ENCODE assay signal across 9 cellular contexts in genomic region chr19:50315773-50316448, GRCh38. TPM values are rescaled to one million over a fixed set of nuclear protein-coding genes. Genes with fewer than 3 reads are reported as not detected.
DNase-seq lines count a peak whose midpoint lies in the region; ATAC-seq, FAIRE-seq and TF ChIP-seq lines count a peak whose summit lies in the region.
"Had no signal": no experiment of that assay in that cellular context is flagged by ENCODE, and none has a peak within 500 bp of the region (broad histone marks: within the 10 kb centered on the region; RNA-seq: fewer than 3 reads in every experiment).

No MANE protein-coding gene starts in this region.

- no peak for FAIRE-seq in HepG2 (lab: Jason Lieb, UNC)

- H3K4me2 ChIP-seq in HepG2 (ENCODE audit: low read depth, low read length): no peak overlapping the region

- TF ChIP-seq RAD21 in HepG2 (CRISPR knock-in tag; IDR thresholded peaks at IDR 0.05): no peak

- no peaks in the 10 kb centered on the region for H3K9me3 ChIP-seq in HepG2 (ENCODE audit: low read length)
- H3K9me3 ChIP-seq in right lobe of liver: no peaks in the 10 kb centered on the region
- no peaks in the 10 kb centered on the region for H3K9me3 ChIP-seq in thyroid gland
- H3K9me3 ChIP-seq: mucosa of descending colon had no signal

- in situ Hi-C loops in HepG2 (cut with HindIII; ENCODE audit: extremely low pct_ligation_motif_present, low pct_unique_long_range_greater_than_20kb): no loop called here

- H3K27me3 ChIP-seq in HepG2 (ENCODE audit: control insufficient read depth in 1 of 2, insufficient read depth in 2 of 2, low read length in 2 of 2) (no peaks in the 10 kb centered on the region), right lobe of liver (no peaks in the 10 kb centered on the region), dorsolateral prefrontal cortex (peaks cover 0 to 38% (median 11%) of the 10 kb centered on the region in 45 donors), thyroid gland (no peaks in the 10 kb centered on the region)

- H3K27ac ChIP-seq in HepG2 (ENCODE audit: extremely low read length, insufficient read depth, low read length): no peak overlapping the region
- H3K27ac ChIP-seq in right lobe of liver: no peak overlapping the region
- H3K27ac ChIP-seq in dorsolateral prefrontal cortex: peak overlapping the region in 34 of 59 donors; percentile 16 to 83 (median 60)
- no peak overlapping the region for H3K27ac ChIP-seq in thyroid gland

- POLR2A ChIA-PET in HepG2 (lab: Yijun Ruan, JAX): no interaction called here

- H3K9ac ChIP-seq in HepG2 (ENCODE audit: insufficient read depth, low read depth, low read length): no peak overlapping the region

- no peak for DNase-seq in HepG2 (ENCODE audit: low spot score)
- DNase-seq in right lobe of liver: no peak
- DNase-seq in NCI-H748 (lab: John Stamatoyannopoulos, UW; ENCODE audit: unreplicated experiment): peak; percentile 84
- DNase-seq in dorsolateral prefrontal cortex: peak in 6 of 10 donors; percentile 45 to 63 (median 60)
- peak; percentile 37 to 47 for DNase-seq in thyroid gland
- DNase-seq in EL: no peak
- DNase-seq in SKM-1 treated with dmso at 0.1 percent for 144 hours (lab: John Stamatoyannopoulos, UW; ENCODE audit: unreplicated experiment): no peak
- no peak for DNase-seq in LoVo (ENCODE audit: low spot score)

- ATAC-seq in HepG2 (no peak), right lobe of liver (no peak)
- ATAC-seq: mucosa of descending colon had no signal

- TF ChIP-seq EP300 in HepG2 (IDR thresholded peaks at IDR 0.05; ENCODE audit: low read depth in 2 of 2, low read length in 2 of 2): no peak
- TF ChIP-seq EP300 in HepG2 (CRISPR knock-in tag; IDR thresholded peaks at IDR 0.05; ENCODE audit: borderline replicate concordance): no peak

- no peaks in the 10 kb centered on the region; a peak in 1 of 5 replicates for H3K36me3 ChIP-seq in HepG2 (replicated peaks in 1 of 2; ENCODE audit: control insufficient read depth in 1 of 2, insufficient read depth in 2 of 2, low read length in 2 of 2)
- no peaks in the 10 kb centered on the region for H3K36me3 ChIP-seq in right lobe of liver
- H3K36me3 ChIP-seq in thyroid gland: no peaks in the 10 kb centered on the region

- no peak for TF ChIP-seq POLR2A in HepG2 (IDR thresholded peaks at IDR 0.05; ENCODE audit: insufficient read depth in 1 of 2, low read depth in 2 of 2, low read length in 2 of 2)
- no peak for TF ChIP-seq POLR2A in right lobe of liver (IDR thresholded peaks at IDR 0.05)
- no peak for TF ChIP-seq POLR2A in thyroid gland (IDR thresholded peaks at IDR 0.05)

- H3K4me1 ChIP-seq in HepG2 (ENCODE audit: insufficient read depth, low read length): peaks cover 13% of the 10 kb centered on the region
- no peaks in the 10 kb centered on the region for H3K4me1 ChIP-seq in right lobe of liver
- H3K4me1 ChIP-seq in thyroid gland: peaks cover 16 to 31% of the 10 kb centered on the region in 2 donors

- WGBS in HepG2 (ENCODE audit: low lambda C conversion rate): 83% methylated on average over 17 of the region's 18 CpGs
- 11% methylated on average over 15 of the region's 18 CpGs for WGBS in right lobe of liver (ENCODE audit: insufficient coverage, low coverage, low lambda C conversion rate, missing lambda C conversion rate)
- 3 to 4% methylated on average over 13 to 18 of the region's 18 CpGs for WGBS in thyroid gland, 2 donors

- no peaks in the 10 kb centered on the region for H3K79me2 ChIP-seq in HepG2 (ENCODE audit: insufficient read depth, low read length)

- H2AFZ ChIP-seq in HepG2 (ENCODE audit: low read length): no peak overlapping the region

- BruUV-seq in HepG2 (replicated peaks; lab: Mats Ljungman, UMichigan): no TSS peak

- CTCF ChIA-PET in HepG2 (lab: Yijun Ruan, JAX; ENCODE audit: low intra/inter-chr PET ratio, low total read pairs): no interaction called here

- H3K4me3 ChIP-seq in HepG2 (replicated peaks in 1 of 3; ENCODE audit: insufficient read depth in 1 of 3, low read depth in 2 of 3, low read length in 3 of 3): no peak overlapping the region
- H3K4me3 ChIP-seq in right lobe of liver: no peak overlapping the region
- peak overlapping the region in 38 of 59 donors; percentile 9 to 63 (median 40) for H3K4me3 ChIP-seq in dorsolateral prefrontal cortex
- no peak overlapping the region for H3K4me3 ChIP-seq in thyroid gland (replicated peaks in 1 of 3)
- H3K4me3 ChIP-seq: mucosa of descending colon had no signal

- H4K20me1 ChIP-seq in HepG2 (ENCODE audit: insufficient read depth, low read length): no peaks in the 10 kb centered on the region

- TF ChIP-seq CTCF in HepG2 (CRISPR knock-in tag; IDR thresholded peaks at IDR 0.05) (no peak), right lobe of liver (IDR thresholded peaks at IDR 0.05) (no peak), dorsolateral prefrontal cortex (IDR thresholded peaks at IDR 0.05 in 54 of 56, conservative IDR thresholded peaks at IDR 0.05 in 2 of 56; ENCODE audit: low read depth in 1 of 56, partially characterized antibody in 56 of 56) (no peak), thyroid gland (IDR thresholded peaks at IDR 0.05) (peak in 2 of 6 experiments; percentile 13 to 14)

- intact Hi-C loops in HepG2 (cut with micrococcal nuclease; ENCODE audit: unreplicated experiment): no loop called here
- intact Hi-C loops in right lobe of liver (cut with DNase I): loop anchor here in 1 of 2 donors (5.0 kb wide), 1 partner anchor 414 kb away; no protein-coding TSS in a partner anchor
- intact Hi-C loops in dorsolateral prefrontal cortex (cut with DNase I): no loop called here
- intact Hi-C loops in thyroid gland (cut with DNase I): no loop called here

TF ChIP-seq in HepG2, 621 proteins besides CTCF, POLR2A, EP300 and RAD21:
- TF ChIP-seq KDM2A (CRISPR knock-in tag; IDR thresholded peaks at IDR 0.05; ENCODE audit: borderline replicate concordance, low read depth) (no peak), ZNF263 (CRISPR knock-in tag; IDR thresholded peaks at IDR 0.05) (peak; percentile 87)

RNA-seq across cellular contexts. Expression of gene KCNC3, which starts 13.3 kb away (rescaled TPM):
- total RNA-seq in HepG2 (2016; rRNA removed; fragmentation: Illumina TruSeq; extraction: Trizol) (0.24 and 0.29 TPM in 2 replicates), right lobe of liver (1 to 10 TPM in 5 of 6 experiments, under 1 TPM in 1; 0.92 to 3.0 (median 2.3) TPM), dorsolateral prefrontal cortex (10 to 100 TPM; 15.1 to 99.8 (median 56.4) TPM), thyroid gland (10 to 100 TPM in 3 of 4 donors, 1 to 10 TPM in 1; 5.9 to 32.8 (median 17.2) TPM)
- total RNA-seq in HepG2 (2016; cell fraction: cytosol; rRNA removed; fragmentation: Illumina TruSeq; extraction: Trizol; ENCODE audit: low read depth): 0.09 and 0.20 TPM in 2 replicates
- 0.10 and 0.35 TPM in 2 replicates for total RNA-seq in HepG2 (2016; cell fraction: insoluble cytoplasmic fraction; rRNA removed; fragmentation: Illumina TruSeq; extraction: Trizol)
- total RNA-seq in HepG2 (2016; cell fraction: membrane; rRNA removed; fragmentation: Illumina TruSeq; extraction: Trizol): 0.34 TPM in 2 replicates
- total RNA-seq in HepG2 (2016; cell fraction: nucleus; rRNA removed; fragmentation: Illumina TruSeq; extraction: Trizol): 0.66 and 0.81 TPM in 2 replicates
- 1.6 and 1.7 TPM in 2 replicates for polyA plus RNA-seq in HepG2 (2011; rRNA removed)
- polyA plus RNA-seq in HepG2 (2011; cell fraction: cytosol; rRNA removed): 0.29 and 0.46 TPM in 2 replicates
- polyA plus RNA-seq in HepG2 (2011; cell fraction: nucleus; rRNA removed): 13.3 and 15.9 TPM in 2 replicates
- 2.6 and 3.4 TPM in 2 replicates for polyA plus RNA-seq in HepG2 (2012)
- 0.17 and 0.27 TPM in 2 replicates for polyA plus RNA-seq in HepG2 (2016; cell fraction: cytosol; fragmentation: Illumina TruSeq; extraction: Trizol; ENCODE audit: low read depth)
- polyA plus RNA-seq in HepG2 (2016; cell fraction: insoluble cytoplasmic fraction; fragmentation: Illumina TruSeq; extraction: Trizol; ENCODE audit: low read depth): 1.1 and 1.3 TPM in 2 replicates
- polyA plus RNA-seq in HepG2 (2016; cell fraction: membrane; fragmentation: Illumina TruSeq; extraction: Trizol; ENCODE audit: low read depth): 0.78 and 1.2 TPM in 2 replicates
- polyA plus RNA-seq in HepG2 (2016; cell fraction: nucleus; fragmentation: Illumina TruSeq; extraction: Trizol; ENCODE audit: insufficient read depth, low read depth): 9.8 and 11.7 TPM in 2 replicates
- 4.0 TPM in 1 of 2 replicates, not detected in the other for polyA minus RNA-seq in HepG2 (2011; rRNA and poly(A)+ RNA removed; ENCODE audit: low replicate concordance)
- 0.62 and 0.79 TPM in 2 replicates for polyA minus RNA-seq in HepG2 (2011; cell fraction: cytosol; rRNA and poly(A)+ RNA removed)
- polyA minus RNA-seq in HepG2 (2011; cell fraction: nucleus; rRNA and poly(A)+ RNA removed): 4.2 and 4.6 TPM in 2 replicates

RNA-seq across cellular contexts. Expression of gene NAPSA, which starts 49.5 kb away (rescaled TPM):
- total RNA-seq in HepG2 (2016; rRNA removed; fragmentation: Illumina TruSeq; extraction: Trizol): not detected in 2 replicates
- not detected in 2 replicates for total RNA-seq in HepG2 (2016; cell fraction: cytosol; rRNA removed; fragmentation: Illumina TruSeq; extraction: Trizol; ENCODE audit: low read depth)
- not detected in 2 replicates for total RNA-seq in HepG2 (2016; cell fraction: insoluble cytoplasmic fraction; rRNA removed; fragmentation: Illumina TruSeq; extraction: Trizol)
- not detected in 2 replicates for total RNA-seq in HepG2 (2016; cell fraction: membrane; rRNA removed; fragmentation: Illumina TruSeq; extraction: Trizol)
- not detected in 2 replicates for total RNA-seq in HepG2 (2016; cell fraction: nucleus; rRNA removed; fragmentation: Illumina TruSeq; extraction: Trizol)
- not detected in 2 replicates for polyA plus RNA-seq in HepG2 (2011; rRNA removed)
- polyA plus RNA-seq in HepG2 (2011; cell fraction: cytosol; rRNA removed): not detected in 2 replicates
- polyA plus RNA-seq in HepG2 (2011; cell fraction: nucleus; rRNA removed): 0.10 and 0.14 TPM in 2 replicates
- polyA plus RNA-seq in HepG2 (2012): 0.05 and 0.16 TPM in 2 replicates
- polyA plus RNA-seq in HepG2 (2016; cell fraction: cytosol; fragmentation: Illumina TruSeq; extraction: Trizol; ENCODE audit: low read depth): not detected in 2 replicates
- polyA plus RNA-seq in HepG2 (2016; cell fraction: insoluble cytoplasmic fraction; fragmentation: Illumina TruSeq; extraction: Trizol; ENCODE audit: low read depth): not detected in 2 replicates
- not detected in 2 replicates for polyA plus RNA-seq in HepG2 (2016; cell fraction: membrane; fragmentation: Illumina TruSeq; extraction: Trizol; ENCODE audit: low read depth)
- not detected in 2 replicates for polyA plus RNA-seq in HepG2 (2016; cell fraction: nucleus; fragmentation: Illumina TruSeq; extraction: Trizol; ENCODE audit: insufficient read depth, low read depth)
- not detected in 2 replicates for polyA minus RNA-seq in HepG2 (2011; rRNA and poly(A)+ RNA removed; ENCODE audit: low replicate concordance)
- polyA minus RNA-seq in HepG2 (2011; cell fraction: cytosol; rRNA and poly(A)+ RNA removed): not detected in 2 replicates
- polyA minus RNA-seq in HepG2 (2011; cell fraction: nucleus; rRNA and poly(A)+ RNA removed): not detected in 2 replicates
- total RNA-seq in right lobe of liver: 1 to 10 TPM in 3 of 6 experiments, under 1 TPM in 3; 0.19 to 2.2 (median 1.0) TPM
- 1 to 10 TPM in 101 of 120 experiments, under 1 TPM in 19; 0.28 to 5.4 (median 1.8) TPM for total RNA-seq in dorsolateral prefrontal cortex
- total RNA-seq in thyroid gland: 1 to 10 TPM in 2 of 4 donors, under 1 TPM in 2; 0.46 to 3.4 (median 1.5) TPM

Comparison
In these comparisons a context has a peak if more than half of its experiments do, and no peak if none do; other contexts are left out.
1. DNase-seq: peak in NCI-H748 (single experiment), dorsolateral prefrontal cortex (6 of 10) and thyroid gland (2 of 2); none in HepG2 (single experiment), right lobe of liver (0 of 3), EL (single experiment), SKM-1 treated with dmso at 0.1 percent for 144 hours (single experiment) and LoVo (single experiment).
2. H3K27ac ChIP-seq: peak in dorsolateral prefrontal cortex (34 of 59); none in HepG2 (single experiment), right lobe of liver (0 of 3) and thyroid gland (0 of 3).
3. H3K4me3 ChIP-seq: peak in dorsolateral prefrontal cortex (38 of 59); none in HepG2 (0 of 3), right lobe of liver (0 of 3) and thyroid gland (0 of 3).